In the genomic region with DNA sequence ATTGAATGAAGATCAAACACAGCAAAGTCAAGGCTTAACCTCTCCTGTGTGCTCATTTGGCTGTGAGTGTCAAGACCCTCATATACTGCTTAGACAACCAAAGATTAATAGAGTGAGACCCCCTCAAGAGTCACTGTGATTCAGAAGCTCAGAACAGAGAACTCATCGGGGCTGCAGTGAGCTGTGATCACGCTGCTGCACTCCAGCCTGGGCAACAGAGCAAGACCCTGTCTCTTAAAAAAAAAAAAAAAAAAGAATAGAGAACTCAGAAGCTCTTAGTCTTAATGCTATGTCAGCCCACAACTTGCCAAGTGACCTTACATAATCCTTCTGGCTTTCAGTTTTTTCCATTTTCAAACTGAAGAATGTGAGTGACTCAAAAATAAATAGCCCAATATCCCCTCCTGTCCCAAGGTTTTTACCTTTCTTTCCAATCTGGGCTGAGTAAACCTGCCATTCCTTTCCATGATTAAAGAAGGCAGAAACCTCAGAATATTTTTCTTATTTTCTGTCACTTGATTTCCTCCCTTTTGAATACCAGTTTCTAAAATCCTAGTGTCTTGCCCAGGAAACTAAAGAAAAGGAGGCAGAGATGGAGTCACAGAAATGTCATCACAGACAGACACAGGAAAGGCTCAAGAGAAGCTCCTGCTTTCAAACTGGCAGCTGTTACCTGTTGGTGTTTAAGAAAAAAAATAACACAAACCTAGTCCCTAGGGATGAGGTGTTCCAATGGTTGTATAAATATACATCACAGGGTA, we compare ENCODE assay signal across 2 cellular contexts.
TF ChIP-seq lines count a peak whose summit lies in the region.

No MANE protein-coding gene starts in this region.

TF ChIP-seq in HepG2, 621 proteins besides CTCF, POLR2A, EP300 and RAD21 (continued from another document):
- TF ChIP-seq, protein P1, sequence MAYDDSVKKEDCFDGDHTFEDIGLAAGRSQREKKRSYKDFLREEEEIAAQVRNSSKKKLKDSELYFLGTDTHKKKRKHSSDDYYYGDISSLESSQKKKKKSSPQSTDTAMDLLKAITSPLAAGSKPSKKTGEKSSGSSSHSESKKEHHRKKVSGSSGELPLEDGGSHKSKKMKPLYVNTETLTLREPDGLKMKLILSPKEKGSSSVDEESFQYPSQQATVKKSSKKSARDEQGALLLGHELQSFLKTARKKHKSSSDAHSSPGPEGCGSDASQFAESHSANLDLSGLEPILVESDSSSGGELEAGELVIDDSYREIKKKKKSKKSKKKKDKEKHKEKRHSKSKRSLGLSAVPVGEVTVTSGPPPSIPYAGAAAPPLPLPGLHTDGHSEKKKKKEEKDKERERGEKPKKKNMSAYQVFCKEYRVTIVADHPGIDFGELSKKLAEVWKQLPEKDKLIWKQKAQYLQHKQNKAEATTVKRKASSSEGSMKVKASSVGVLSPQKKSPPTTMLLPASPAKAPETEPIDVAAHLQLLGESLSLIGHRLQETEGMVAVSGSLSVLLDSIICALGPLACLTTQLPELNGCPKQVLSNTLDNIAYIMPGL (CRISPR knock-in tag; IDR thresholded peaks at IDR 0.05; ENCODE audit: borderline replicate concordance in 1 of 2, low read depth in 1 of 2), result 0 out of 4 replicates have a peak, but pooled peaks of 1 of the 2 experiments have one; percentile 2
- TF ChIP-seq ZNF501 (CRISPR knock-in tag; IDR thresholded peaks at IDR 0.05), result peak; percentile 9; the same call in 1 of the 2 replicates
- no peak for TF ChIP-seq ZSCAN31 (CRISPR knock-in tag; IDR thresholded peaks at IDR 0.05; ENCODE audit: low read depth)
- no peak for TF ChIP-seq ZNF720 (CRISPR knock-in tag; IDR thresholded peaks at IDR 0.05)
- TF ChIP-seq ASH2L (IDR thresholded peaks at IDR 0.05; ENCODE audit: insufficient read length, low read depth, low read length), result peak; percentile 43
- no peak for TF ChIP-seq HOXA5 (CRISPR knock-in tag; IDR thresholded peaks at IDR 0.05)
- TF ChIP-seq SNAI1 (CRISPR knock-in tag; IDR thresholded peaks at IDR 0.05; ENCODE audit: borderline replicate concordance), result 0 out of 2 replicates have a peak, but pooled peaks have one; percentile 22
- TF ChIP-seq, protein P2, sequence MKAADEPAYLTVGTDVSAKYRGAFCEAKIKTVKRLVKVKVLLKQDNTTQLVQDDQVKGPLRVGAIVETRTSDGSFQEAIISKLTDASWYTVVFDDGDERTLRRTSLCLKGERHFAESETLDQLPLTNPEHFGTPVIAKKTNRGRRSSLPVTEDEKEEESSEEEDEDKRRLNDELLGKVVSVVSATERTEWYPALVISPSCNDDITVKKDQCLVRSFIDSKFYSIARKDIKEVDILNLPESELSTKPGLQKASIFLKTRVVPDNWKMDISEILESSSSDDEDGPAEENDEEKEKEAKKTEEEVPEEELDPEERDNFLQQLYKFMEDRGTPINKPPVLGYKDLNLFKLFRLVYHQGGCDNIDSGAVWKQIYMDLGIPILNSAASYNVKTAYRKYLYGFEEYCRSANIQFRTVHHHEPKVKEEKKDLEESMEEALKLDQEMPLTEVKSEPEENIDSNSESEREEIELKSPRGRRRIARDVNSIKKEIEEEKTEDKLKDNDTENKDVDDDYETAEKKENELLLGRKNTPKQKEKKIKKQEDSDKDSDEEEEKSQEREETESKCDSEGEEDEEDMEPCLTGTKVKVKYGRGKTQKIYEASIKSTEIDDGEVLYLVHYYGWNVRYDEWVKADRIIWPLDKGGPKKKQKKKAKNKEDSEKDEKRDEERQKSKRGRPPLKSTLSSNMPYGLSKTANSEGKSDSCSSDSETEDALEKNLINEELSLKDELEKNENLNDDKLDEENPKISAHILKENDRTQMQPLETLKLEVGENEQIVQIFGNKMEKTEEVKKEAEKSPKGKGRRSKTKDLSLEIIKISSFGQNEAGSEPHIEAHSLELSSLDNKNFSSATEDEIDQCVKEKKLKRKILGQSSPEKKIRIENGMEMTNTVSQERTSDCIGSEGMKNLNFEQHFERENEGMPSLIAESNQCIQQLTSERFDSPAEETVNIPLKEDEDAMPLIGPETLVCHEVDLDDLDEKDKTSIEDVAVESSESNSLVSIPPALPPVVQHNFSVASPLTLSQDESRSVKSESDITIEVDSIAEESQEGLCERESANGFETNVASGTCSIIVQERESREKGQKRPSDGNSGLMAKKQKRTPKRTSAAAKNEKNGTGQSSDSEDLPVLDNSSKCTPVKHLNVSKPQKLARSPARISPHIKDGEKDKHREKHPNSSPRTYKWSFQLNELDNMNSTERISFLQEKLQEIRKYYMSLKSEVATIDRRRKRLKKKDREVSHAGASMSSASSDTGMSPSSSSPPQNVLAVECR (CRISPR knock-in tag; IDR thresholded peaks at IDR 0.05; ENCODE audit: borderline replicate concordance), result peak; percentile 6; the same call in 1 of the 2 replicates
- no peak for TF ChIP-seq CENPX (CRISPR knock-in tag; IDR thresholded peaks at IDR 0.05)
- 0 out of 2 replicates have a peak, but pooled peaks have one; percentile 13 for TF ChIP-seq MXD4 (CRISPR knock-in tag; IDR thresholded peaks at IDR 0.05)
- TF ChIP-seq ZMYM3 (CRISPR knock-in tag; IDR thresholded peaks at IDR 0.05), result peak; percentile 74
- 0 out of 2 replicates have a peak, but pooled peaks have one; percentile 48 for TF ChIP-seq HDAC6 (IDR thresholded peaks at IDR 0.05; ENCODE audit: low read depth, low read length)
- peak; percentile 48; the same call in 1 of the 2 replicates for TF ChIP-seq KDM1A (CRISPR knock-in tag; IDR thresholded peaks at IDR 0.05)
- TF ChIP-seq MTF2 (CRISPR knock-in tag; IDR thresholded peaks at IDR 0.05; ENCODE audit: borderline replicate concordance), result peak; percentile 61; the same call in 1 of the 2 replicates
- no peak for TF ChIP-seq ZNF230 (CRISPR knock-in tag; IDR thresholded peaks at IDR 0.05)
- TF ChIP-seq ZNF3 (CRISPR knock-in tag; IDR thresholded peaks at IDR 0.05), result 0 out of 2 replicates have a peak, but pooled peaks have one; percentile 52
- TF ChIP-seq BRD4 (CRISPR knock-in tag; IDR thresholded peaks at IDR 0.05), result no peak
- TF ChIP-seq YEATS2 (CRISPR knock-in tag; IDR thresholded peaks at IDR 0.05; ENCODE audit: borderline replicate concordance), result 0 out of 2 replicates have a peak, but pooled peaks have one; percentile 3
- TF ChIP-seq PHF5A (CRISPR knock-in tag; IDR thresholded peaks at IDR 0.05; ENCODE audit: low read depth, unreplicated experiment), result peak; percentile 26
- peak; percentile 14; the same call in 1 of the 2 replicates for TF ChIP-seq ZNF709 (CRISPR knock-in tag; IDR thresholded peaks at IDR 0.05)
- peak; percentile 51; the same call in 1 of the 2 replicates for TF ChIP-seq RCOR2 (CRISPR knock-in tag; IDR thresholded peaks at IDR 0.05)
TF ChIP-seq in HepG2: peak in this region for 18.

TF ChIP-seq in HEK293T, 16 proteins besides CTCF, POLR2A, EP300 and RAD21 (continued from another document):
- TF ChIP-seq, protein P3, sequence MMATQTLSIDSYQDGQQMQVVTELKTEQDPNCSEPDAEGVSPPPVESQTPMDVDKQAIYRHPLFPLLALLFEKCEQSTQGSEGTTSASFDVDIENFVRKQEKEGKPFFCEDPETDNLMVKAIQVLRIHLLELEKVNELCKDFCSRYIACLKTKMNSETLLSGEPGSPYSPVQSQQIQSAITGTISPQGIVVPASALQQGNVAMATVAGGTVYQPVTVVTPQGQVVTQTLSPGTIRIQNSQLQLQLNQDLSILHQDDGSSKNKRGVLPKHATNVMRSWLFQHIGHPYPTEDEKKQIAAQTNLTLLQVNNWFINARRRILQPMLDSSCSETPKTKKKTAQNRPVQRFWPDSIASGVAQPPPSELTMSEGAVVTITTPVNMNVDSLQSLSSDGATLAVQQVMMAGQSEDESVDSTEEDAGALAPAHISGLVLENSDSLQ (IDR thresholded peaks at IDR 0.05), result no peak
